In the genomic region with DNA sequence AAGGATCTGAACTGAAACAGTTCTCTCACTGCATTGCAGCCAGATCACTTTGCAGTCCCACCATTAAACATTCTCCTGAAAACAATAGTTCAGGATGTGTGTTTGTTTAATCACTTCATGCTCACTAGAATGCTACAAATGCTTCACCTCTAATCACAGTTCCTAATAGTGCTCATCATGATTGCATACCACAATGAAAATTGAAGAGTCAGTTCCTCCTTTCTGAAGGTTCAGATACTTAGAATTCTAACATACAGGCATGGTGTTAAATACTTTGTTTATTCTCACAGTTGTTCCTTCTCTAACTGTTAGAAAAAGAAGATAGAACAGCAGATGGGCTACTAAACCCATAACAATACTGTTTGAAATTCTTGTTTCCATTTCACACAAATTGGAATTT, we compare ENCODE assay signal across 22 cellular contexts.
DNase-seq lines count a peak whose midpoint lies in the region; ATAC-seq, FAIRE-seq and TF ChIP-seq lines count a peak whose summit lies in the region.
"Had no signal": no experiment of that assay in that cellular context is flagged by ENCODE, and none has a peak within 500 bp of the region (broad histone marks: within the 10 kb centered on the region; RNA-seq: fewer than 3 reads in every experiment).

No MANE protein-coding gene starts in this region.

- DNase-seq in GM12891 (ENCODE audit: insufficient read length, low spot score) (no peak), DMS114 treated with DMSO at 0.1 percent for 48 hours (lab: John Stamatoyannopoulos, UW; ENCODE audit: unreplicated experiment) (no peak), NOMO-1 (lab: John Stamatoyannopoulos, UW; ENCODE audit: unreplicated experiment in 2 of 2) (no peak), NCI-H2029 (lab: John Stamatoyannopoulos, UW) (no peak), GM23338 (ENCODE audit: low spot score) (no peak)
- DNase-seq: activated CD4-positive, alpha-beta T cell treated with anti-CD3 and anti-CD28 coated beads for 48 hours; activated CD8-positive, alpha-beta memory T cell treated with anti-CD3 and anti-CD28 coated beads, Interleukin-2, amount 50 U/mL, for 4 hours; activated effector memory CD4-positive, alpha-beta T cell treated with Interleukin-2 at 50 U/mL for 16 hours; DMS53; foreskin fibroblast; KBM-7; nephron progenitor cell; NK-92 treated with Interleukin-12 subunit alpha and Interleukin-12 subunit beta, amount 100 ng/mL, for 24 hours; stimulated activated CD4-positive, alpha-beta T cell treated with anti-CD3 and anti-CD28 coated beads, Interleukin-4, amount 100 ng/mL, for 24 hours had no signal

- peaks cover 19% of the 10 kb centered on the region for H3K9me3 Mint-ChIP-seq in GM23338

- peaks cover 29% of the 10 kb centered on the region for H3K9me2 ChIP-seq in GM23338 (ENCODE audit: insufficient read depth)

- H3K4me3 ChIP-seq in GM23338, result no peak overlapping the region
- H3K4me3 ChIP-seq: prostate gland, smooth muscle cell had no signal

- H3K79me2 ChIP-seq in GM23338 (replicated peaks; ENCODE audit: insufficient read depth), result no peaks in the 10 kb centered on the region

- H3K27ac Mint-ChIP-seq in GM23338, result no peak overlapping the region
- H3K27ac Mint-ChIP-seq: dendritic cell treated with granulocyte-macrophage colony-stimulating factor and Interleukin-4, amounts not matched to agents 40 ng/mL and 50 ng/mL, for 4 days; nephron progenitor cell had no signal

- TF ChIP-seq POLR2A in GM12891 (IDR thresholded peaks at IDR 0.05; ENCODE audit: low read depth, low read length), result no peak

- ATAC-seq in GM18861 (IDR thresholded peaks at IDR 0.05; ENCODE audit: unreplicated experiment) (peak; percentile 49), HG02571 (IDR thresholded peaks at IDR 0.05; ENCODE audit: unreplicated experiment) (peak; percentile 73), HG03432 (IDR thresholded peaks at IDR 0.05; ENCODE audit: unreplicated experiment) (peak; percentile 66), GM23338 (no peak)

- no peak overlapping the region for H3K4me2 ChIP-seq in GM23338
- H3K4me2 ChIP-seq: smooth muscle cell had no signal

- peaks cover 10% of the 10 kb centered on the region for H3K4me1 Mint-ChIP-seq in GM23338
- H3K4me1 Mint-ChIP-seq: nephron progenitor cell had no signal

- no peaks in the 10 kb centered on the region for H3K36me3 ChIP-seq in GM23338 (ENCODE audit: insufficient read depth)
- H3K36me3 ChIP-seq: prostate gland had no signal

- H3K36me3 Mint-ChIP-seq in GM23338 (ENCODE audit: low read depth), result peaks cover 14% of the 10 kb centered on the region

- H2AFZ ChIP-seq in GM23338, result no peak overlapping the region; the same call in 1 of the 2 replicates

- H3K27me3 ChIP-seq in GM23338 (ENCODE audit: insufficient read depth), result no peaks in the 10 kb centered on the region

- no peak overlapping the region for H3K27ac ChIP-seq in GM23338 (ENCODE audit: low read depth)
- H3K27ac ChIP-seq: prostate gland had no signal

- no peaks in the 10 kb centered on the region for H3K4me1 ChIP-seq in GM23338 (ENCODE audit: insufficient read depth)
- H3K4me1 ChIP-seq: prostate gland had no signal

- peaks cover 2% of the 10 kb centered on the region for H3K27me3 Mint-ChIP-seq in GM23338 (ENCODE audit: insufficient read depth, low read depth, poor library complexity)
- H3K27me3 Mint-ChIP-seq: dendritic cell treated with granulocyte-macrophage colony-stimulating factor and Interleukin-4, amounts not matched to agents 40 ng/mL and 50 ng/mL, for 4 days had no signal

- no peak for FAIRE-seq in GM12891 (lab: Jason Lieb, UNC)
- FAIRE-seq: bronchial epithelial cell, urothelium cell line had no signal

- H3K4me3 Mint-ChIP-seq in GM23338, result no peak overlapping the region
- H3K4me3 Mint-ChIP-seq: dendritic cell treated with granulocyte-macrophage colony-stimulating factor and Interleukin-4, amounts not matched to agents 40 ng/mL and 50 ng/mL, for 4 days; nephron progenitor cell had no signal

- no peak for TF ChIP-seq CTCF in GM23338 (conservative IDR thresholded peaks at IDR 0.05; ENCODE audit: low read depth in 2 of 2)

- H3F3A ChIP-seq in GM23338 (replicated peaks; ENCODE audit: low read depth), result no peaks in the 10 kb centered on the region

- H4K20me1 ChIP-seq in GM23338 (replicated peaks; ENCODE audit: insufficient read depth), result no peaks in the 10 kb centered on the region

TF ChIP-seq in GM12891, 5 proteins besides CTCF, POLR2A, EP300 and RAD21:
- TF ChIP-seq PAX5 (IDR thresholded peaks at IDR 0.05; ENCODE audit: insufficient read depth, low read length, severe bottlenecking) (no peak), SPI1 (IDR thresholded peaks at IDR 0.05; ENCODE audit: low read depth, low read length) (peak; percentile 77)

TF ChIP-seq in GM23338, 12 proteins besides CTCF, POLR2A, EP300 and RAD21 (continues in another document):
- TF ChIP-seq POLR2AphosphoS5 (IDR thresholded peaks at IDR 0.05; ENCODE audit: low read depth) (no peak), EZH2phosphoT487 (IDR thresholded peaks at IDR 0.05; ENCODE audit: unreplicated experiment) (no peak), REST (IDR thresholded peaks at IDR 0.05; ENCODE audit: unreplicated experiment) (no peak), CREB1 (CRISPR knock-in tag; IDR thresholded peaks at IDR 0.05; ENCODE audit: low read depth) (no peak), NANOG (IDR thresholded peaks at IDR 0.05; ENCODE audit: borderline replicate concordance) (no peak), STAT1 (IDR thresholded peaks at IDR 0.05; ENCODE audit: unreplicated experiment) (no peak)
